In genomic region chr1:156129687-156130577, GRCh38 we compare ENCODE assay signal across 8 cellular contexts. TPM values are rescaled to one million over a fixed set of nuclear protein-coding genes. Genes with fewer than 3 reads are reported as not detected.
DNase-seq lines count a peak whose midpoint lies in the region; ATAC-seq lines count a peak whose summit lies in the region.

No MANE protein-coding gene starts in this region.

- POLR2A ChIA-PET in activated CD4-positive, alpha-beta memory T cell treated with anti-CD3 and anti-CD28 coated beads for 36 hours (lab: Charles Lee): interaction anchor here (1.9 to 7.5 kb wide), 5 partner anchors 15 to 83 kb away, joined by 4 to 180 read pairs (median 55); partner anchors contain the start of genes LMNA and PMF1

- H3K36me3 Mint-ChIP-seq in activated CD4-positive, alpha-beta memory T cell treated with anti-CD3 and anti-CD28 coated beads for 36 hours: peaks cover 27% of the 10 kb centered on the region

- CTCF ChIA-PET in activated CD4-positive, alpha-beta memory T cell treated with anti-CD3 and anti-CD28 coated beads for 36 hours (lab: Charles Lee): interaction anchor here (0.7 to 26.8 kb wide), 31 partner anchors 9 to 213 kb away, joined by 3 to 1097 read pairs (median 5); partner anchors contain the start of genes LMNA, PMF1 and SMG5

- H3K27ac Mint-ChIP-seq in activated CD4-positive, alpha-beta memory T cell treated with anti-CD3 and anti-CD28 coated beads for 36 hours: peak overlapping the region; percentile 50

- ATAC-seq in HG03045 (IDR thresholded peaks at IDR 0.05; ENCODE audit: unreplicated experiment): no peak

- no peak overlapping the region for H3K4me3 Mint-ChIP-seq in activated CD4-positive, alpha-beta memory T cell treated with anti-CD3 and anti-CD28 coated beads for 36 hours

- H3K9me3 Mint-ChIP-seq in activated CD4-positive, alpha-beta memory T cell treated with anti-CD3 and anti-CD28 coated beads for 36 hours: no peaks in the 10 kb centered on the region

- peaks cover 52% of the 10 kb centered on the region for H3K4me1 Mint-ChIP-seq in activated CD4-positive, alpha-beta memory T cell treated with anti-CD3 and anti-CD28 coated beads for 36 hours (ENCODE audit: low read depth)

- intact Hi-C loops in activated CD4-positive, alpha-beta memory T cell treated with anti-CD3 and anti-CD28 coated beads for 36 hours (cut with micrococcal nuclease): loop anchor here (1.0 kb wide), 1 partner anchor 40 kb away; no protein-coding TSS in a partner anchor

- no peaks in the 10 kb centered on the region for H3K27me3 Mint-ChIP-seq in activated CD4-positive, alpha-beta memory T cell treated with anti-CD3 and anti-CD28 coated beads for 36 hours

- peak; percentile 88 for DNase-seq in AG20443 (ENCODE audit: low spot score)
- peak; percentile 95 for DNase-seq in HCEC 1CT
- DNase-seq in NCI-H510A treated with DMSO at 0.1 percent for 48 hours (lab: John Stamatoyannopoulos, UW): peak; percentile 79
- DNase-seq in activated CD4-positive, alpha-beta memory T cell treated with anti-CD3 and anti-CD28 coated beads for 36 hours: peak; percentile 89
- peak; percentile 68 for DNase-seq in effector CD4-positive, alpha-beta T cell
- DNase-seq in lung microvascular endothelial cell (ENCODE audit: low read depth in 2 of 2): peak; percentile 80 to 95
- DNase-seq in stimulated activated CD4-positive, alpha-beta T cell treated with anti-CD3 and anti-CD28 coated beads, TNF-alpha, amount 100 ng/mL, for 24 hours (ENCODE audit: low read depth in 3 of 3): peak; percentile 62 to 84 (median 67)

RNA-seq across cellular contexts. Expression of gene LMNA, which starts 15.4 kb away (rescaled TPM):
- total RNA-seq in activated CD4-positive, alpha-beta memory T cell treated with anti-CD3 and anti-CD28 coated beads for 36 hours: 100 to 1,000 TPM; 210 to 211 TPM
- total RNA-seq in lung microvascular endothelial cell: 187 and 399 TPM in 2 replicates

RNA-seq across cellular contexts. Expression of gene SEMA4A, which starts 23.5 kb away (rescaled TPM):
- total RNA-seq in activated CD4-positive, alpha-beta memory T cell treated with anti-CD3 and anti-CD28 coated beads for 36 hours: 10 to 100 TPM; 68.2 to 75.1 TPM
- 0.20 and 0.44 TPM in 2 replicates for total RNA-seq in lung microvascular endothelial cell

RNA-seq across cellular contexts. Expression of gene MEX3A, which starts 47.7 kb away (rescaled TPM):
- under 1 TPM; 0.43 to 0.51 TPM for total RNA-seq in activated CD4-positive, alpha-beta memory T cell treated with anti-CD3 and anti-CD28 coated beads for 36 hours
- 3.4 and 4.8 TPM in 2 replicates for total RNA-seq in lung microvascular endothelial cell

Comparison
In these comparisons a context has a peak if more than half of its experiments do, and no peak if none do; other contexts are left out.
1. RNA of gene SEMA4A, which starts 23.5 kb away (total RNA-seq): 68.2 to 75.1 TPM in activated CD4-positive, alpha-beta memory T cell treated with anti-CD3 and anti-CD28 coated beads for 36 hours; 0.20 to 0.44 TPM in lung microvascular endothelial cell; every median in the first group is over 10 times any median in the second.
2. Peak in every context shown above with its lines, with median percentiles within 50 percentile points of each other: DNase-seq.